22 cellular contexts compared by ENCODE assay signal in the genomic region with DNA sequence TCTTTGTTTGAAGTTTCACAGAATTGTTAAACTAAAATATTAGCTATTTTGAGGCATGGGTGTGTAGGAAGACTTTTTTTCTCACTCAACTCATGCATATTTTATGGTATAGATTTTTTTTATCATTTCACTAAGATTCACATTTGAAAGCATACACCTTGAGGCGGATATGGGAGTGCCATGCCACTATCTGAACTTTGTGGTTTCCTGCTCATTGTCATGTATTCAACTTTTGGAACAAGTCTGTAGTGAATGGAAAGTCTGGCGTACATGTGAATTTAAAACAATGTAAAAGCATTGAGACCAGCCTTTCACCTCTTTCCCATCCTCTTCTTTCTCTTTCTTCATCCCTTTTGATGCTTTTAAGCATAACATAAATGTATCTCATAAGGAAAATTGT.
"Had no signal": no experiment of that assay in that cellular context is flagged by ENCODE, and none has a peak within 500 bp of the region (broad histone marks: within the 10 kb centered on the region; RNA-seq: fewer than 3 reads in every experiment).

No MANE protein-coding gene starts in this region.

- H3K9ac ChIP-seq: SK-N-SH had no signal

- H3K4me2 ChIP-seq: SK-N-SH had no signal

- H3K4me3 ChIP-seq: K562 had no signal

- H3K9me3 ChIP-seq: SK-N-SH had no signal

- ATAC-seq: HepG2, K562, Panc1, T-cell had no signal

- DNase-seq: IMR-90; NCI-H1092; NCI-H1105 treated with DMSO at 0.1 percent for 48 hours; NCI-H1417 treated with DMSO at 0.1 percent for 48 hours; NCI-H146; NCI-H1694 treated with DMSO at 0.1 percent for 48 hours; NCI-H1930; NCI-H2081; NCI-H2107; NCI-H2227 treated with DMSO at 0.1 percent for 48 hours; NCI-H524; NCI-H69; NCI-H774; NK-92 treated with Interleukin-12 subunit alpha and Interleukin-12 subunit beta, amount 100 ng/mL, for 24 hours; SHP77; SK-N-SH; SW 1271; T-cell had no signal

- H3K27ac ChIP-seq: RWPE1 had no signal
